ENCODE assay signal across 1 cellular context in genomic region chr1:54861070-54861761, GRCh38.
TF ChIP-seq lines count a peak whose summit lies in the region.

No MANE protein-coding gene starts in this region.

TF ChIP-seq in HepG2, 621 proteins besides CTCF, POLR2A, EP300 and RAD21 (continued from another document and continues in another):
- no peak for TF ChIP-seq HINFP (CRISPR knock-in tag; IDR thresholded peaks at IDR 0.05; ENCODE audit: low read depth)
- no peak for TF ChIP-seq CEBPZ (IDR thresholded peaks at IDR 0.05; ENCODE audit: low read length)
- TF ChIP-seq ZNF557 (CRISPR knock-in tag; IDR thresholded peaks at IDR 0.05) = 0 out of 2 replicates have a peak, but pooled peaks have one; percentile 30
- TF ChIP-seq XRCC5 (optimal IDR thresholded peaks at IDR 0.05; ENCODE audit: low read length) = no peak
- no peak for TF ChIP-seq ZNF230 (CRISPR knock-in tag; IDR thresholded peaks at IDR 0.05)
- no peak for TF ChIP-seq CHCHD3 (CRISPR knock-in tag; IDR thresholded peaks at IDR 0.05)
- TF ChIP-seq DPF2 (CRISPR knock-in tag; IDR thresholded peaks at IDR 0.05; ENCODE audit: borderline replicate concordance, low read depth) = peak; percentile 66
- TF ChIP-seq SMARCC2 (IDR thresholded peaks at IDR 0.05) = no peak
- no peak for TF ChIP-seq ZNF724P (CRISPR knock-in tag; IDR thresholded peaks at IDR 0.05; ENCODE audit: borderline replicate concordance)
- TF ChIP-seq ZBTB42 (CRISPR knock-in tag; IDR thresholded peaks at IDR 0.05) = no peak
- TF ChIP-seq KDM5B (CRISPR knock-in tag; IDR thresholded peaks at IDR 0.05; ENCODE audit: borderline replicate concordance) = peak; percentile 16; the same call in 1 of the 2 replicates
- TF ChIP-seq ZNF75D (CRISPR knock-in tag; IDR thresholded peaks at IDR 0.05; ENCODE audit: borderline replicate concordance) = no peak
- TF ChIP-seq ZNF101 (CRISPR knock-in tag; IDR thresholded peaks at IDR 0.05; ENCODE audit: borderline replicate concordance, low read depth) = no peak
- no peak for TF ChIP-seq HHEX (CRISPR knock-in tag; IDR thresholded peaks at IDR 0.05)
- TF ChIP-seq SP5 (CRISPR knock-in tag; IDR thresholded peaks at IDR 0.05; ENCODE audit: borderline replicate concordance, low read depth) = peak; percentile 74
- TF ChIP-seq ZNF256 (CRISPR knock-in tag; conservative IDR thresholded peaks at IDR 0.05) = no peak
- no peak for TF ChIP-seq MTA3 (CRISPR knock-in tag; IDR thresholded peaks at IDR 0.05)
- peak in 1 of 2 experiments; percentile 36; a peak in 1 of 4 replicates for TF ChIP-seq HMGXB4 (CRISPR knock-in tag; IDR thresholded peaks at IDR 0.05; ENCODE audit: borderline replicate concordance in 1 of 2, low read depth in 1 of 2)
- TF ChIP-seq NFIB (CRISPR knock-in tag; IDR thresholded peaks at IDR 0.05; ENCODE audit: borderline replicate concordance) = no peak
- peak; percentile 88 for TF ChIP-seq BCL6 (CRISPR knock-in tag; IDR thresholded peaks at IDR 0.05)
- peak; percentile 76; the same call in 1 of the 2 replicates for TF ChIP-seq AKAP8 (CRISPR knock-in tag; IDR thresholded peaks at IDR 0.05)
- TF ChIP-seq ZNF709 (CRISPR knock-in tag; IDR thresholded peaks at IDR 0.05) = no peak
- TF ChIP-seq ZNF605 (CRISPR knock-in tag; IDR thresholded peaks at IDR 0.05) = no peak; the same call in 1 of the 2 replicates
- TF ChIP-seq UBTF (CRISPR knock-in tag; IDR thresholded peaks at IDR 0.05) = peak; percentile 22
- TF ChIP-seq ZNF543 (CRISPR knock-in tag; IDR thresholded peaks at IDR 0.05) = peak; percentile 61
- no peak for TF ChIP-seq NFRKB (IDR thresholded peaks at IDR 0.05)
- peak; percentile 60 for TF ChIP-seq PPARG (CRISPR knock-in tag; conservative IDR thresholded peaks at IDR 0.05)
- peak; percentile 59; the same call in 1 of the 2 replicates for TF ChIP-seq ZNF770 (CRISPR knock-in tag; IDR thresholded peaks at IDR 0.05)
- TF ChIP-seq ZFP82 (CRISPR knock-in tag; IDR thresholded peaks at IDR 0.05; ENCODE audit: borderline replicate concordance) = no peak
- TF ChIP-seq ZNF761 (CRISPR knock-in tag; conservative IDR thresholded peaks at IDR 0.05) = peak; percentile 35; the same call in 1 of the 2 replicates
- TF ChIP-seq REXO4 (CRISPR knock-in tag; IDR thresholded peaks at IDR 0.05; ENCODE audit: borderline replicate concordance) = no peak
- peak; percentile 94 for TF ChIP-seq PAXIP1 (CRISPR knock-in tag; conservative IDR thresholded peaks at IDR 0.05)
- TF ChIP-seq KAT8 (CRISPR knock-in tag; IDR thresholded peaks at IDR 0.05) = peak; percentile 48; the same call in 1 of the 2 replicates
- no peak for TF ChIP-seq FOXM1 (CRISPR knock-in tag; IDR thresholded peaks at IDR 0.05)
- no peak for TF ChIP-seq ZNF136 (CRISPR knock-in tag; IDR thresholded peaks at IDR 0.05; ENCODE audit: low read depth)
- TF ChIP-seq PCBP1 (IDR thresholded peaks at IDR 0.05; ENCODE audit: borderline replicate concordance, low read depth, low read length) = no peak
- TF ChIP-seq PAF1 (CRISPR knock-in tag; IDR thresholded peaks at IDR 0.05) = no peak
- TF ChIP-seq BRF2 (CRISPR knock-in tag; IDR thresholded peaks at IDR 0.05) = no peak; the same call in 1 of the 2 replicates
